1 cellular context compared by ENCODE assay signal in the genomic region with DNA sequence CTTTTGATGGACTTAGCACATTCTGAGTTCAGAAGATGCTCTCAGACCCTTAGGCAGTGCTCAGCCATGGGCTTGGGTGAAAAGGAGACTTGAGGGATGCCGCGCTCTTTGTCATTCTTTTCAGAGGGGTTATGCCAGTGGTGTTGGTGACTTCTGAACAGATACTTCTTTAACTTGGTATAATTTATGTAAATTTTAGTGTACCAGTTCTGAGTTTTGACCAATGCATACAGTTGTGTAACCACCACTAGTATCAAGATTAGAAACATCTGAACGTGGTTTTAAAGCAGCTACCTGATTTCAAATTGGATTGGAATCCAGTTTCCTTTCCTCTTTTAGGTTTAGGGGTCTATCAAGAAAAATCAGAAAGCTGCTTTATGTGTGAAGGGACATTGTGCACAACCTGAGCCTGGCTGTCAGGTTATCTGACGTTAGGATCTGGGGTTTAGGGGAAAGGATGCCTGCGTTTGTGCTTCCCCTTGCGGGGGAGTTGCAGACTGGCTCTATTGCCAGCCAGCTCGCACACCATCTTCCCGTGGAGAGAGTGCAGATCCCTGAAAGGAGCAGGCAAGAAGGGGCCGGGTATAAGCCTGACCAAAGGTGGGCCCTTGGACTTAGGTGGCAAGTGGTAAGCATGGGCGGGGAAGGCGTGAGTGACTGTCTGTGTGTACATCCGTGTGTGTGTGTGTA.
TF ChIP-seq lines count a peak whose summit lies in the region.

No MANE protein-coding gene starts in this region.

TF ChIP-seq in K562, 482 proteins besides CTCF, POLR2A, EP300 and RAD21:
- no peak for TF ChIP-seq ZNF3 (CRISPR knock-in tag; IDR thresholded peaks at IDR 0.05)
- no peak for TF ChIP-seq GATA2 (CRISPR knock-in tag; IDR thresholded peaks at IDR 0.05)
- TF ChIP-seq, protein P1, sequence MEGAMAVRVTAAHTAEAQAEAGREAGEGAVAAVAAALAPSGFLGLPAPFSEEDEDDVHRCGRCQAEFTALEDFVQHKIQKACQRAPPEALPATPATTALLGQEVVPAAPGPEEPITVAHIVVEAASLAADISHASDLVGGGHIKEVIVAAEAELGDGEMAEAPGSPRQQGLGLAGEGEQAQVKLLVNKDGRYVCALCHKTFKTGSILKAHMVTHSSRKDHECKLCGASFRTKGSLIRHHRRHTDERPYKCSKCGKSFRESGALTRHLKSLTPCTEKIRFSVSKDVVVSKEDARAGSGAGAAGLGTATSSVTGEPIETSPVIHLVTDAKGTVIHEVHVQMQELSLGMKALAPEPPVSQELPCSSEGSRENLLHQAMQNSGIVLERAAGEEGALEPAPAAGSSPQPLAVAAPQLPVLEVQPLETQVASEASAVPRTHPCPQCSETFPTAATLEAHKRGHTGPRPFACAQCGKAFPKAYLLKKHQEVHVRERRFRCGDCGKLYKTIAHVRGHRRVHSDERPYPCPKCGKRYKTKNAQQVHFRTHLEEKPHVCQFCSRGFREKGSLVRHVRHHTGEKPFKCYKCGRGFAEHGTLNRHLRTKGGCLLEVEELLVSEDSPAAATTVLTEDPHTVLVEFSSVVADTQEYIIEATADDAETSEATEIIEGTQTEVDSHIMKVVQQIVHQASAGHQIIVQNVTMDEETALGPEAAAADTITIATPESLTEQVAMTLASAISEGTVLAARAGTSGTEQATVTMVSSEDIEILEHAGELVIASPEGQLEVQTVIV (CRISPR knock-in tag; IDR thresholded peaks at IDR 0.05; ENCODE audit: borderline replicate concordance) = no peak
- no peak for TF ChIP-seq TSC22D4 (tag; IDR thresholded peaks at IDR 0.05)
- no peak for TF ChIP-seq HDAC6 (IDR thresholded peaks at IDR 0.05; ENCODE audit: low read depth, low read length)
- no peak for TF ChIP-seq KDM5B (IDR thresholded peaks at IDR 0.05; ENCODE audit: insufficient replicate concordance, low read depth, low read length)
- no peak for TF ChIP-seq NFYB (IDR thresholded peaks at IDR 0.05; ENCODE audit: extremely low read depth, insufficient read length)
- no peak for TF ChIP-seq GABPB2 (CRISPR knock-in tag; conservative IDR thresholded peaks at IDR 0.05)
- TF ChIP-seq ETS2 (tag; IDR thresholded peaks at IDR 0.05; ENCODE audit: borderline replicate concordance, poor library complexity, severe bottlenecking) = no peak
- TF ChIP-seq SETDB1 (IDR thresholded peaks at IDR 0.05; ENCODE audit: low read length) = no peak
- no peak for TF ChIP-seq ZNF224 (CRISPR knock-in tag; IDR thresholded peaks at IDR 0.05)
- TF ChIP-seq ZFP36 (IDR thresholded peaks at IDR 0.05; ENCODE audit: low read depth, low read length, partially characterized antibody) = no peak
- TF ChIP-seq NFIC (IDR thresholded peaks at IDR 0.05) = no peak
- no peak for TF ChIP-seq NFIX (CRISPR knock-in tag; IDR thresholded peaks at IDR 0.05; ENCODE audit: low read depth)
- TF ChIP-seq, protein P2, sequence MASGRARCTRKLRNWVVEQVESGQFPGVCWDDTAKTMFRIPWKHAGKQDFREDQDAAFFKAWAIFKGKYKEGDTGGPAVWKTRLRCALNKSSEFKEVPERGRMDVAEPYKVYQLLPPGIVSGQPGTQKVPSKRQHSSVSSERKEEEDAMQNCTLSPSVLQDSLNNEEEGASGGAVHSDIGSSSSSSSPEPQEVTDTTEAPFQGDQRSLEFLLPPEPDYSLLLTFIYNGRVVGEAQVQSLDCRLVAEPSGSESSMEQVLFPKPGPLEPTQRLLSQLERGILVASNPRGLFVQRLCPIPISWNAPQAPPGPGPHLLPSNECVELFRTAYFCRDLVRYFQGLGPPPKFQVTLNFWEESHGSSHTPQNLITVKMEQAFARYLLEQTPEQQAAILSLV (tag; IDR thresholded peaks at IDR 0.05) = no peak
- no peak for TF ChIP-seq CREB1 (IDR thresholded peaks at IDR 0.05)
- TF ChIP-seq CREB1 (CRISPR knock-in tag; IDR thresholded peaks at IDR 0.05) = no peak
- TF ChIP-seq, protein P3, sequence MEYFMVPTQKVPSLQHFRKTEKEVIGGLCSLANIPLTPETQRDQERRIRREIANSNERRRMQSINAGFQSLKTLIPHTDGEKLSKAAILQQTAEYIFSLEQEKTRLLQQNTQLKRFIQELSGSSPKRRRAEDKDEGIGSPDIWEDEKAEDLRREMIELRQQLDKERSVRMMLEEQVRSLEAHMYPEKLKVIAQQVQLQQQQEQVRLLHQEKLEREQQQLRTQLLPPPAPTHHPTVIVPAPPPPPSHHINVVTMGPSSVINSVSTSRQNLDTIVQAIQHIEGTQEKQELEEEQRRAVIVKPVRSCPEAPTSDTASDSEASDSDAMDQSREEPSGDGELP (CRISPR knock-in tag; IDR thresholded peaks at IDR 0.05; ENCODE audit: borderline replicate concordance) = no peak
- TF ChIP-seq HCFC1 (IDR thresholded peaks at IDR 0.05; ENCODE audit: low read depth, low read length) = no peak
- TF ChIP-seq ZNF561 (CRISPR knock-in tag; conservative IDR thresholded peaks at IDR 0.05) = no peak
- no peak for TF ChIP-seq ZNF347 (CRISPR knock-in tag; IDR thresholded peaks at IDR 0.05; ENCODE audit: low read depth)
